In genomic region chr4:113974467-113974866, GRCh38 we compare ENCODE assay signal across 1 cellular context.
TF ChIP-seq lines count a peak whose summit lies in the region.

No MANE protein-coding gene starts in this region.

TF ChIP-seq in HepG2, 621 proteins besides CTCF, POLR2A, EP300 and RAD21 (continued from another document):
- no peak for TF ChIP-seq ZNF3 (CRISPR knock-in tag; IDR thresholded peaks at IDR 0.05)
- TF ChIP-seq RBFOX2 (IDR thresholded peaks at IDR 0.05; ENCODE audit: low read depth, low read length), result no peak
